In the genomic region with DNA sequence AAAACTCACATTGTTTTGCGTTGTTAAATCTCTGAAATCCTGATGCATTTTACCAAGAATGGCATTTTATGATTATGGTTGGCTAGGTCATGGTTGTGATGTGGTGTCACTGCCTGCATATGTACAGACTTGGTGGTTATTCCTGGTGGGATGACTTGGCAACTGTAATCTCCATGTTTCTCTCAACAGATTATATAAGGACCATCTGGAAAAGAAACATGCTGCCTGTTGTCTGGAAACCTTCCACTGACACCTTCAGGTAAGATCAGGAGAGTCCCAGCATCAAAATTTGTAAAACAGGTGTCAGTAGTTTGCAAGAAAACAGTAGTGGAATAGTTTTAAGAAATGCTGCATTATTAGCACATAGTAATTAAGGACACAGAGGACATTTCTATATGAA, we compare ENCODE assay signal across 1 cellular context.
TF ChIP-seq lines count a peak whose summit lies in the region.

No MANE protein-coding gene starts in this region.

TF ChIP-seq in H1, 55 proteins besides CTCF, POLR2A, EP300 and RAD21:
- no peak for TF ChIP-seq EZH2 (IDR thresholded peaks at IDR 0.05; ENCODE audit: low read depth, low read length, severe bottlenecking)
TF ChIP-seq in H1: peak in this region for 0.
